17 cellular contexts compared by ENCODE assay signal in the genomic region with DNA sequence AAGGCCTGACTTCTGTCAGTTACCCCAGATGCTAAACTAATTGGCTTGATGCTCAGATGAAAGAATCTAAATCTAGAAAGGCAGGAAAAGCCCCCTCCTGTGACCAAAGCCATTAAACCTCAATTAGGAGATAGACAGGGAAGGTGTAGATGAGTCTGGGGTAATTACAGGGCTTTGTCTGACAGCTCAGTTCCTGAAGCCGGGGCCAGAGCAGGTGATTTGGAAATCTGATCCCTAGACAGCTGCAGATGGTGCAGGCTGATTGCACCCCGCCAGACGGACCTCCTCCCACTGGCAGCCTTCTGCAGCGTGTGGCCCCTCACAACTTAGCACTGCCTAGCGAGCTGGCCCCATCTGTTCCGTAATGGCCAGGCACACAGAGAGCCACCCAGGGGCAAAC.
DNase-seq lines count a peak whose midpoint lies in the region; ATAC-seq lines count a peak whose summit lies in the region.
"Had no signal": no experiment of that assay in that cellular context is flagged by ENCODE, and none has a peak within 500 bp of the region (broad histone marks: within the 10 kb centered on the region; RNA-seq: fewer than 3 reads in every experiment).

No MANE protein-coding gene starts in this region.

- H3K14ac ChIP-seq in mesenchymal stem cell (ENCODE audit: low read length in 2 of 2) = no peak overlapping the region

- H3K18ac ChIP-seq in mesenchymal stem cell (ENCODE audit: low read depth in 1 of 2, low read length in 2 of 2) = peak overlapping the region in 1 of 2 experiments; percentile 59

- H3K4me3 ChIP-seq in mesenchymal stem cell (ENCODE audit: insufficient read depth in 1 of 2, low read depth in 1 of 2, low read length in 2 of 2) = no peak overlapping the region
- H3K4me3 ChIP-seq: K562, lung had no signal

- H3K9me3 ChIP-seq in mesenchymal stem cell (ENCODE audit: control insufficient read depth, low read length) = no peaks in the 10 kb centered on the region
- H3K9me3 ChIP-seq: SK-N-SH had no signal

- H3K4me2 ChIP-seq in mesenchymal stem cell (ENCODE audit: low read length, poor library complexity, severe bottlenecking) = no peak overlapping the region
- H3K4me2 ChIP-seq: SK-N-SH had no signal

- H3K27ac ChIP-seq in mesenchymal stem cell (ENCODE audit: low read length, poor library complexity, severe bottlenecking) = no peak overlapping the region

- H3K27me3 ChIP-seq in mesenchymal stem cell (ENCODE audit: control insufficient read depth in 1 of 2, insufficient read depth in 1 of 2, low read length in 2 of 2) = no peaks in the 10 kb centered on the region

- H2BK5ac ChIP-seq in mesenchymal stem cell (ENCODE audit: low read depth, low read length, poor library complexity, severe bottlenecking) = no peak overlapping the region

- H2BK15ac ChIP-seq in mesenchymal stem cell (ENCODE audit: low read depth, poor library complexity, severe bottlenecking) = no peak overlapping the region

- H2BK12ac ChIP-seq in mesenchymal stem cell (ENCODE audit: low read length in 2 of 2) = no peak overlapping the region

- peaks cover 2% of the 10 kb centered on the region for H3K4me1 ChIP-seq in mesenchymal stem cell (ENCODE audit: control insufficient read depth, insufficient read depth, low read depth, low read length)

- DNase-seq in DMS53 (lab: John Stamatoyannopoulos, UW) (peak; percentile 66), NCI-H1694 treated with DMSO at 0.1 percent for 48 hours (lab: John Stamatoyannopoulos, UW) (peak; percentile 99), NCI-H748 treated with DMSO at 0.1 percent for 48 hours (lab: John Stamatoyannopoulos, UW) (peak; percentile 90), mesenchymal stem cell (no peak), T-helper 2 cell (no peak)
- DNase-seq: activated CD4-positive, alpha-beta memory T cell treated with anti-CD3 and anti-CD28 coated beads, Interleukin-2, amount 10 ng/mL, durations not matched to agents 7 days and 5 days; cerebellar nuclear complex; HFFc6; NCI-H187 treated with DMSO at 0.1 percent for 48 hours; OCI-M1; SK-N-SH had no signal

- no peak overlapping the region for H2AFZ ChIP-seq in mesenchymal stem cell (ENCODE audit: low read depth, low read length)

- no peak overlapping the region for H2BK120ac ChIP-seq in mesenchymal stem cell (ENCODE audit: low read depth, low read length)

- 50% methylated on average over 4 of the region's 6 CpGs for WGBS in mesenchymal stem cell

- no peak for ATAC-seq in GM19452 (IDR thresholded peaks at IDR 0.05; ENCODE audit: unreplicated experiment)
- no peak for ATAC-seq in HG03280 (IDR thresholded peaks at IDR 0.05; ENCODE audit: unreplicated experiment)
- no peak for ATAC-seq in GM19463 (IDR thresholded peaks at IDR 0.05; ENCODE audit: unreplicated experiment)
- ATAC-seq: K562; natural killer cell treated with Interleukin-12 subunit alpha and Interleukin-12 subunit beta and Interleukin-15 and Interleukin-18, amount 100 ng/mL, for 72 hours had no signal

- H3K36me3 ChIP-seq in mesenchymal stem cell (ENCODE audit: control insufficient read depth in 1 of 2, insufficient read depth in 2 of 2, low read depth in 1 of 2, low read length in 2 of 2) = no peaks in the 10 kb centered on the region

- no peak overlapping the region for H3K9ac ChIP-seq in mesenchymal stem cell (ENCODE audit: low read length)
- H3K9ac ChIP-seq: SK-N-SH had no signal

- no peak overlapping the region for H2AK5ac ChIP-seq in mesenchymal stem cell (ENCODE audit: low read length, severe bottlenecking)

- no peak overlapping the region for H4K91ac ChIP-seq in mesenchymal stem cell (ENCODE audit: low read length)

- peak overlapping the region; percentile 4 for H4K8ac ChIP-seq in mesenchymal stem cell (ENCODE audit: low read length)

- H3K23ac ChIP-seq in mesenchymal stem cell (ENCODE audit: low read length in 2 of 2) = no peak overlapping the region

- H3K79me1 ChIP-seq in mesenchymal stem cell (replicated peaks; ENCODE audit: low read length, poor library complexity, severe bottlenecking) = no peaks in the 10 kb centered on the region

- H3K4ac ChIP-seq in mesenchymal stem cell (ENCODE audit: low read depth in 1 of 2, low read length in 2 of 2) = no peak overlapping the region

Comparison
In these comparisons a context has a peak if more than half of its experiments do, and no peak if none do; other contexts are left out.
1. DNase-seq: peak in DMS53 (single experiment), NCI-H1694 treated with DMSO at 0.1 percent for 48 hours (single experiment) and NCI-H748 treated with DMSO at 0.1 percent for 48 hours (single experiment); none in mesenchymal stem cell (single experiment) and T-helper 2 cell (0 of 5).